13 cellular contexts compared by ENCODE assay signal in the genomic region with DNA sequence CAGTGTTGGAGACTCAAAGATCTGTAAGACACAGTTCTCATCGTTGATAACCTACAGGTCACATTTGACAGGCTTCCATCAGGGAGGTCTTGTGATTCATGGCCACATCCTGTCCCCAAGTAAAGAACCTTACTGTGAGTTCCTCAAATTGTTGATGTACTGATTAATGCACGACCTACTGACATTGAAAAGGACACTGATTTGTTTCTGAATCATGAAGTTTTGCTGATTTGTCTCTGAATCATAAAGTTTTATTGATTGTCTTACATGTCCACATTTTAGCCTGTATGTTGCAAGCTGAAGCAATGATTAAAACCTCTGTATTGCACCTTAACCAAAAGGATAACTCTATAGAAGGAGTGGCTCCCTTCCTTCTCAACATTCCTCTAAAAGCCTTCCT.
DNase-seq lines count a peak whose midpoint lies in the region; ATAC-seq, FAIRE-seq and TF ChIP-seq lines count a peak whose summit lies in the region.
"Had no signal": no experiment of that assay in that cellular context is flagged by ENCODE, and none has a peak within 500 bp of the region (broad histone marks: within the 10 kb centered on the region; RNA-seq: fewer than 3 reads in every experiment).

No MANE protein-coding gene starts in this region.

- H3K9ac ChIP-seq in mammary epithelial cell (ENCODE audit: insufficient read depth, low read length) (no peak overlapping the region), endothelial cell of umbilical vein (replicated peaks; ENCODE audit: extremely low read depth, insufficient read depth, low read length) (no peak overlapping the region)

- H3K27ac Mint-ChIP-seq in stimulated activated naive CD8-positive, alpha-beta T cell treated with anti-CD3 and anti-CD28 coated beads, Interleukin-15, Interleukin-2, amounts not matched to agents 100 ng/mL and 50 ng/mL, for 24 hours, result peak overlapping the region; percentile 7

- dilution Hi-C loops in mammary epithelial cell (cut with HindIII; ENCODE audit: low sequenced_read_pairs), result no loop called here
- dilution Hi-C loops in endothelial cell of umbilical vein (cut with MboI; ENCODE audit: extremely low pct_ligation_motif_present, low sequenced_read_pairs), result no loop called here

- no peaks in the 10 kb centered on the region for H3K27me3 ChIP-seq in mammary epithelial cell (ENCODE audit: insufficient read depth, low read length)
- no peaks in the 10 kb centered on the region for H3K27me3 ChIP-seq in breast epithelium
- peaks cover 0 to 1% of the 10 kb centered on the region in 2 experiments for H3K27me3 ChIP-seq in endothelial cell of umbilical vein (ENCODE audit: control insufficient read depth in 2 of 2, insufficient read depth in 2 of 2, low read length in 2 of 2)

- TF ChIP-seq POLR2A in breast epithelium (IDR thresholded peaks at IDR 0.05) (no peak), endothelial cell of umbilical vein (IDR thresholded peaks at IDR 0.05; ENCODE audit: low read depth, low read length) (no peak)

- BruUV-seq in mammary epithelial cell (replicated peaks; lab: Mats Ljungman, UMichigan) (no TSS peak), endothelial cell of umbilical vein (replicated peaks; lab: Mats Ljungman, UMichigan) (no TSS peak)

- no peaks in the 10 kb centered on the region for H3K36me3 Mint-ChIP-seq in stimulated activated naive CD8-positive, alpha-beta T cell treated with anti-CD3 and anti-CD28 coated beads, Interleukin-15, Interleukin-2, amounts not matched to agents 100 ng/mL and 50 ng/mL, for 24 hours (ENCODE audit: low read depth)

- H3K36me3 ChIP-seq in mammary epithelial cell (ENCODE audit: insufficient read depth, low read length) (no peaks in the 10 kb centered on the region), breast epithelium (no peaks in the 10 kb centered on the region), endothelial cell of umbilical vein (ENCODE audit: control insufficient read depth in 2 of 2, extremely low read depth in 1 of 2, insufficient read depth in 2 of 2, low read length in 2 of 2) (no peaks in the 10 kb centered on the region)
- H3K36me3 ChIP-seq: WERI-Rb-1 had no signal

- no peak overlapping the region for H3K4me3 ChIP-seq in mammary epithelial cell (replicated peaks in 1 of 3; ENCODE audit: insufficient read depth in 1 of 3, low read depth in 2 of 3, low read length in 3 of 3)
- H3K4me3 ChIP-seq in breast epithelium, result no peak overlapping the region
- H3K4me3 ChIP-seq in endothelial cell of umbilical vein (replicated peaks in 1 of 3; ENCODE audit: insufficient read depth in 1 of 3, low read depth in 1 of 3, low read length in 3 of 3), result no peak overlapping the region

- H3K27ac ChIP-seq in mammary epithelial cell (ENCODE audit: insufficient read depth, low read depth, low read length) (peak overlapping the region; percentile 27), breast epithelium (no peak overlapping the region), endothelial cell of umbilical vein (ENCODE audit: insufficient read depth, low read depth, low read length) (no peak overlapping the region)
- H3K27ac ChIP-seq: WERI-Rb-1 had no signal

- FAIRE-seq in RCC 7860 (lab: Jason Lieb, UNC) (peak; percentile 96), endothelial cell of umbilical vein (lab: Jason Lieb, UNC) (peak; percentile 79)
- FAIRE-seq: colon, small intestine had no signal

- no peak overlapping the region for H3K4me3 Mint-ChIP-seq in stimulated activated naive CD8-positive, alpha-beta T cell treated with anti-CD3 and anti-CD28 coated beads, Interleukin-15, Interleukin-2, amounts not matched to agents 100 ng/mL and 50 ng/mL, for 24 hours

- in situ Hi-C loops in mammary epithelial cell (cut with MboI; ENCODE audit: low sequenced_read_pairs in 2 of 2), result no loop called here

- no peaks in the 10 kb centered on the region for H3K9me3 Mint-ChIP-seq in stimulated activated naive CD8-positive, alpha-beta T cell treated with anti-CD3 and anti-CD28 coated beads, Interleukin-15, Interleukin-2, amounts not matched to agents 100 ng/mL and 50 ng/mL, for 24 hours

- TF ChIP-seq CTCF in mammary epithelial cell (conservative IDR thresholded peaks at IDR 0.05 in 1 of 2, IDR thresholded peaks at IDR 0.05 in 1 of 2; ENCODE audit: extremely low read depth in 1 of 2, insufficient read depth in 1 of 2, low read depth in 1 of 2, low read length in 2 of 2), result no peak
- TF ChIP-seq CTCF in breast epithelium (IDR thresholded peaks at IDR 0.05), result no peak
- no peak for TF ChIP-seq CTCF in endothelial cell of umbilical vein (IDR thresholded peaks at IDR 0.05; ENCODE audit: extremely low read depth in 1 of 2, insufficient read depth in 1 of 2, low read depth in 1 of 2, low read length in 2 of 2)

- WGBS in mammary epithelial cell (ENCODE audit: low coverage, missing lambda C conversion rate), result 8% methylated on average over 2 of the region's 2 CpGs

- H3K4me2 ChIP-seq in mammary epithelial cell (ENCODE audit: insufficient read depth, low read depth, low read length) (peak overlapping the region; percentile 4), endothelial cell of umbilical vein (ENCODE audit: insufficient read depth, low read length) (no peak overlapping the region)

- H3K27me3 Mint-ChIP-seq in stimulated activated naive CD8-positive, alpha-beta T cell treated with anti-CD3 and anti-CD28 coated beads, Interleukin-15, Interleukin-2, amounts not matched to agents 100 ng/mL and 50 ng/mL, for 24 hours, result no peaks in the 10 kb centered on the region

- no peak for ATAC-seq in GM21619 (IDR thresholded peaks at IDR 0.05; ENCODE audit: unreplicated experiment)

- H4K20me1 ChIP-seq in mammary epithelial cell (ENCODE audit: insufficient read depth, low read length) (no peaks in the 10 kb centered on the region), endothelial cell of umbilical vein (replicated peaks; ENCODE audit: control insufficient read depth, extremely low read depth, insufficient read depth, low read length) (no peaks in the 10 kb centered on the region)

- H3K4me1 Mint-ChIP-seq in stimulated activated naive CD8-positive, alpha-beta T cell treated with anti-CD3 and anti-CD28 coated beads, Interleukin-15, Interleukin-2, amounts not matched to agents 100 ng/mL and 50 ng/mL, for 24 hours (ENCODE audit: low read depth), result peaks cover 51% of the 10 kb centered on the region

- DNase-seq in mammary epithelial cell (peak; percentile 78), breast epithelium (ENCODE audit: low spot score in 2 of 2) (no peak), RCC 7860 (ENCODE audit: low spot score) (peak; percentile 90), endothelial cell of umbilical vein (ENCODE audit: low read depth, low spot score) (no peak), amniotic stem cell (lab: John Stamatoyannopoulos, UW) (no peak), AG08396 (ENCODE audit: low spot score) (no peak)
- DNase-seq: activated effector memory CD4-positive, alpha-beta T cell treated with Interleukin-2 at 50 U/mL for 16 hours; NCI-H2107; small intestine; WERI-Rb-1 had no signal

- POLR2A ChIA-PET in endothelial cell of umbilical vein (lab: Charles Lee), result no interaction called here

- H3K9me3 ChIP-seq in mammary epithelial cell (replicated peaks; ENCODE audit: insufficient read depth, low read length), result no peaks in the 10 kb centered on the region
- H3K9me3 ChIP-seq in breast epithelium, result no peaks in the 10 kb centered on the region
- no peaks in the 10 kb centered on the region for H3K9me3 ChIP-seq in endothelial cell of umbilical vein (replicated peaks; ENCODE audit: control insufficient read depth, insufficient read depth, low read length)

- H2AFZ ChIP-seq in mammary epithelial cell (ENCODE audit: low read depth, low read length) (peak overlapping the region; percentile 55), endothelial cell of umbilical vein (ENCODE audit: low read depth, low read length) (no peak overlapping the region)

- CTCF ChIA-PET in mammary epithelial cell (lab: Charles Lee; ENCODE audit: low non-redundant PET), result no interaction called here
- CTCF ChIA-PET in endothelial cell of umbilical vein (lab: Charles Lee), result no interaction called here

- H3K79me2 ChIP-seq in mammary epithelial cell (ENCODE audit: insufficient read depth, low read length) (no peaks in the 10 kb centered on the region), endothelial cell of umbilical vein (ENCODE audit: control insufficient read depth, insufficient read depth, low read length) (no peaks in the 10 kb centered on the region)

- H3K4me1 ChIP-seq in mammary epithelial cell (ENCODE audit: insufficient read depth, low read length) (peaks cover 23% of the 10 kb centered on the region), breast epithelium (no peaks in the 10 kb centered on the region), endothelial cell of umbilical vein (ENCODE audit: control insufficient read depth, extremely low read depth, insufficient read depth, low read length) (peaks cover 6% of the 10 kb centered on the region)

- no peaks in the 10 kb centered on the region for H3K9me1 ChIP-seq in endothelial cell of umbilical vein (replicated peaks; ENCODE audit: control insufficient read depth, extremely low read depth, insufficient read depth, low read length)

- intact Hi-C loops in mammary epithelial cell (cut with micrococcal nuclease) (loop anchor here (5.0 to 10.0 kb wide), 2 partner anchors 82 to 319 kb away; no protein-coding TSS in a partner anchor), breast epithelium (cut with DNase I; ENCODE audit: low total_unique reads) (no loop called here), endothelial cell of umbilical vein (cut with micrococcal nuclease) (no loop called here)

TF ChIP-seq in endothelial cell of umbilical vein, 7 proteins besides CTCF, POLR2A, EP300 and RAD21:
- TF ChIP-seq POLR2AphosphoS5 (IDR thresholded peaks at IDR 0.05; ENCODE audit: insufficient read depth, low read depth, low read length) (peak; percentile 36), MYC (IDR thresholded peaks at IDR 0.05; ENCODE audit: low read depth, low read length) (no peak), JUN (IDR thresholded peaks at IDR 0.05; ENCODE audit: borderline replicate concordance, insufficient read depth, insufficient read length, low read depth) (no peak), FOS (IDR thresholded peaks at IDR 0.05; ENCODE audit: borderline replicate concordance, insufficient read depth, low read length) (peak; percentile 93), GATA2 (IDR thresholded peaks at IDR 0.05; ENCODE audit: insufficient read depth, insufficient read length, low read depth, low read length) (peak; percentile 82)

Comparison
In these comparisons a context has a peak if more than half of its experiments do, and no peak if none do; other contexts are left out.
1. DNase-seq: peak in mammary epithelial cell (single experiment) and RCC 7860 (single experiment); none in breast epithelium (0 of 2), endothelial cell of umbilical vein (single experiment), amniotic stem cell (single experiment) and AG08396 (single experiment).